In genomic region chrX:45381366-45381765, GRCh38 we compare ENCODE assay signal across 26 cellular contexts.
DNase-seq lines count a peak whose midpoint lies in the region.
"Had no signal": no experiment of that assay in that cellular context is flagged by ENCODE, and none has a peak within 500 bp of the region (broad histone marks: within the 10 kb centered on the region; RNA-seq: fewer than 3 reads in every experiment).

No MANE protein-coding gene starts in this region.

- H3K18ac ChIP-seq in mesenchymal stem cell (ENCODE audit: low read depth in 1 of 2, low read length in 2 of 2) = no peak overlapping the region

- no peaks in the 10 kb centered on the region for H3K4me1 ChIP-seq in mesenchymal stem cell (ENCODE audit: control insufficient read depth, insufficient read depth, low read depth, low read length)
- H3K4me1 ChIP-seq: A549; BE2C; BLaER1; BLaER1 treated with 17β-estradiol and CSF1 and Interleukin-3, amounts not matched to agents 10 nM and 100 nM; Caco-2 had no signal

- H3K27ac ChIP-seq in mesenchymal stem cell (ENCODE audit: low read length, poor library complexity, severe bottlenecking) = no peak overlapping the region
- H3K27ac ChIP-seq: 22Rv1; A549; BLaER1; BLaER1 treated with 17β-estradiol and CSF1 and Interleukin-3, amounts not matched to agents 10 nM and 100 nM; C4-2B had no signal

- H3K9ac ChIP-seq in mesenchymal stem cell (ENCODE audit: low read length) = no peak overlapping the region
- H3K9ac ChIP-seq: BLaER1; BLaER1 treated with 17β-estradiol and CSF1 and Interleukin-3, amounts not matched to agents 10 nM and 100 nM had no signal

- no peaks in the 10 kb centered on the region for H3K79me1 ChIP-seq in mesenchymal stem cell (replicated peaks; ENCODE audit: low read length, poor library complexity, severe bottlenecking)

- 97% methylated on average over 24 of the region's 24 CpGs for WGBS in mesenchymal stem cell

- H4K91ac ChIP-seq in mesenchymal stem cell (ENCODE audit: low read length) = peak overlapping the region; percentile 27

- no peak overlapping the region for H3K14ac ChIP-seq in mesenchymal stem cell (ENCODE audit: low read length in 2 of 2)

- DNase-seq in mesenchymal stem cell = no peak
- DNase-seq in 8988T = no peak
- DNase-seq: ACHN; AML-193; BE2C; C1 segment of cervical spinal cord; Caco-2; Calu3; CD4-positive, alpha-beta memory T cell; CD4-positive, alpha-beta T cell; CD4-positive, CD25-positive, alpha-beta regulatory T cell; CD8-positive, alpha-beta memory T cell; CD8-positive, alpha-beta T cell; COR-L47; DMS 273 treated with DMSO at 0.1 percent for 48 hours; DMS153; DMS53; DMS79; DMS79 treated with DMSO at 0.1 percent for 48 hours; DND-41; EL had no signal

- H3K4ac ChIP-seq in mesenchymal stem cell (ENCODE audit: low read depth in 1 of 2, low read length in 2 of 2) = no peak overlapping the region

- no peak overlapping the region for H2BK5ac ChIP-seq in mesenchymal stem cell (ENCODE audit: low read depth, low read length, poor library complexity, severe bottlenecking)

- H3K9me3 ChIP-seq in mesenchymal stem cell (ENCODE audit: control insufficient read depth, low read length) = peaks cover 33% of the 10 kb centered on the region
- H3K9me3 ChIP-seq: A549, BE2C, Caco-2 had no signal

- peaks cover 0 to 31% of the 10 kb centered on the region in 2 experiments for H3K27me3 ChIP-seq in mesenchymal stem cell (ENCODE audit: control insufficient read depth in 1 of 2, insufficient read depth in 1 of 2, low read length in 2 of 2)
- H3K27me3 ChIP-seq: BE2C; BLaER1; BLaER1 treated with 17β-estradiol and CSF1 and Interleukin-3, amounts not matched to agents 10 nM and 100 nM had no signal

- H3K4me3 ChIP-seq in mesenchymal stem cell (ENCODE audit: insufficient read depth in 1 of 2, low read depth in 1 of 2, low read length in 2 of 2) = no peak overlapping the region
- H3K4me3 ChIP-seq: A549; BLaER1; BLaER1 treated with 17β-estradiol and CSF1 and Interleukin-3, amounts not matched to agents 10 nM and 100 nM had no signal

- H2AK5ac ChIP-seq in mesenchymal stem cell (ENCODE audit: low read length, severe bottlenecking) = no peak overlapping the region

- H2BK15ac ChIP-seq in mesenchymal stem cell (ENCODE audit: low read depth, poor library complexity, severe bottlenecking) = no peak overlapping the region

- H3K4me2 ChIP-seq in mesenchymal stem cell (ENCODE audit: low read length, poor library complexity, severe bottlenecking) = no peak overlapping the region
- H3K4me2 ChIP-seq: A549; BLaER1; BLaER1 treated with 17β-estradiol and CSF1 and Interleukin-3, amounts not matched to agents 10 nM and 100 nM had no signal

- no peaks in the 10 kb centered on the region for H3K36me3 ChIP-seq in mesenchymal stem cell (ENCODE audit: control insufficient read depth in 1 of 2, insufficient read depth in 2 of 2, low read depth in 1 of 2, low read length in 2 of 2)
- H3K36me3 ChIP-seq: BE2C; BLaER1; BLaER1 treated with 17β-estradiol and CSF1 and Interleukin-3, amounts not matched to agents 10 nM and 100 nM had no signal

- no peak overlapping the region for H3K23ac ChIP-seq in mesenchymal stem cell (ENCODE audit: low read length in 2 of 2)

- H2BK12ac ChIP-seq in mesenchymal stem cell (ENCODE audit: low read length in 2 of 2) = no peak overlapping the region

- H2BK120ac ChIP-seq in mesenchymal stem cell (ENCODE audit: low read depth, low read length) = no peak overlapping the region

- H2AFZ ChIP-seq in mesenchymal stem cell (ENCODE audit: low read depth, low read length) = no peak overlapping the region

- no peak overlapping the region for H4K8ac ChIP-seq in mesenchymal stem cell (ENCODE audit: low read length)
